Comparison of ENCODE assay signal across 2 cellular contexts in genomic region chr3:57179580-57180410, GRCh38.
A peak's percentile ranks its signal among the peaks of the same experiment; 100 is the strongest.
TF ChIP-seq lines count a peak whose summit lies in the region.

No MANE protein-coding gene starts in this region.

TF ChIP-seq in Ishikawa, 13 proteins besides CTCF, POLR2A, EP300 and RAD21:
- TF ChIP-seq ZBTB7A (IDR thresholded peaks at IDR 0.05; ENCODE audit: low read depth): no peak
- no peak for TF ChIP-seq EGR1 (IDR thresholded peaks at IDR 0.05)
- no peak for TF ChIP-seq REST (IDR thresholded peaks at IDR 0.05; ENCODE audit: low read depth)

TF ChIP-seq in HepG2, 621 proteins besides CTCF, POLR2A, EP300 and RAD21:
- TF ChIP-seq STAG1 (CRISPR knock-in tag; IDR thresholded peaks at IDR 0.05): peak; percentile 66
- TF ChIP-seq HNRNPK (IDR thresholded peaks at IDR 0.05; ENCODE audit: low read depth, low read length, poor library complexity, severe bottlenecking): no peak
- no peak for TF ChIP-seq NFIC (IDR thresholded peaks at IDR 0.05; ENCODE audit: low read length)
- no peak for TF ChIP-seq REL (CRISPR knock-in tag; conservative IDR thresholded peaks at IDR 0.05)
- no peak for TF ChIP-seq KLF15 (CRISPR knock-in tag; IDR thresholded peaks at IDR 0.05; ENCODE audit: borderline replicate concordance)
- no peak for TF ChIP-seq SRF (IDR thresholded peaks at IDR 0.05; ENCODE audit: low read depth, low read length)
- TF ChIP-seq TFDP1 (CRISPR knock-in tag; IDR thresholded peaks at IDR 0.05; ENCODE audit: borderline replicate concordance): no peak
- TF ChIP-seq ARID2 (CRISPR knock-in tag; IDR thresholded peaks at IDR 0.05; ENCODE audit: borderline replicate concordance): 0 out of 2 replicates have a peak, but pooled peaks have one; percentile 26
- TF ChIP-seq SIX1 (CRISPR knock-in tag; IDR thresholded peaks at IDR 0.05; ENCODE audit: borderline replicate concordance): no peak
- no peak for TF ChIP-seq U2AF1 (optimal IDR thresholded peaks at IDR 0.05; ENCODE audit: low read depth, low read length)
